ENCODE assay signal across 8 cellular contexts in the genomic region with DNA sequence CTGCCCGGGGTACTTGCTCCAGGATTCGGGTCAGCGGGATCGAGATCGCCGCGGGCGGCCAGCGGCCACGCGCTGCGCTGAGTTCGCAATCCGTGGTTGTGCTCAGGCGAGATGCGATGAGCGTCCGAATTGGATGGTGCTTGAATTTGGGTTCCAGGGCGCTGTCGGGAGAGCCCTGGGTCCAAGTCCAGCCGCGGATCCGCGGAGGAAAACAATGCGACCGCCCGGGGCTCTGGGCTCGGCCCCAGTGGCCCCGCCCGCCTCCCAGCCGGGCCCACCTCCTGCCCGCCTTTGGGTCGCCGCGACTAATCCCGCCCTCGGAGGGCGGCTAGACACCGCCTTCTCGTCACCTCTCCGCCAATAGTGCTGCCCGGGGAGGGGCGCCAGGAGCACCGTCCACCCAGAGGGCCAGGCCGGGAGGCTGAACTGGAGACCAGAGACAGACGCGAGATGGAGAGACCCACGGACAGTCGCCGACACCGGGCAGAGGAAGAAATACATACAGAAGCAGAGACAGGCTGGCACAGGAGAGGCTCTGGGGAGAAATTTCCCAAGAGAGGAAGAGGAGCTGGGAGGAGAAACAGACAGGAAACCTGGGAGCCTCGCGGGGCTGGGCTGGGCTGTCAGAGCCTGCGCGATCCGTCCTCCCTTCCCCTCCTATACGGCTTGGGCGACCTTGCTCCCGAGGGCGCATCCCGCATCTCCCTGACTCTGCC. TPM values are rescaled to one million over a fixed set of nuclear protein-coding genes. Genes with fewer than 3 reads are reported as not detected.
DNase-seq lines count a peak whose midpoint lies in the region; ATAC-seq and TF ChIP-seq lines count a peak whose summit lies in the region.

SEMA6C (minus strand) TSS at position 216 of the 716 bp plus-strand sequence. CDS start 4,010 bp downstream, outside the sequence.

- peak within 1 kb of the TSS; percentile 87 for H3K27ac Mint-ChIP-seq in T-helper 17 cell

- H3K36me3 Mint-ChIP-seq in T-helper 17 cell (ENCODE audit: low read depth) = peaks cover 2% of the 10 kb centered on the region

- peaks cover 24% of the 10 kb centered on the region for H3K4me1 Mint-ChIP-seq in T-helper 17 cell

- TF ChIP-seq POLR2A in GM15510 (IDR thresholded peaks at IDR 0.05; ENCODE audit: borderline replicate concordance, extremely low read depth, insufficient read length) (peak; percentile 24), prostate gland (IDR thresholded peaks at IDR 0.05) (peak; percentile 90)

- H3K36me3 ChIP-seq in left ventricle myocardium inferior (no peaks in the 10 kb centered on the region), prostate gland (no peaks in the 10 kb centered on the region)

- no peak for TF ChIP-seq CTCF in left ventricle myocardium inferior (IDR thresholded peaks at IDR 0.05; ENCODE audit: borderline replicate concordance)
- TF ChIP-seq CTCF in prostate gland (IDR thresholded peaks at IDR 0.05) = peak in 1 of 4 experiments; percentile 22

- DNase-seq in NCI-H1694 (lab: John Stamatoyannopoulos, UW) (peak; percentile 84), T-helper 17 cell (peak; percentile 75 to 84 (median 82)), anterior cingulate cortex (lab: John Stamatoyannopoulos, UW) (peak; percentile 54 to 98 (median 94)), left ventricle myocardium inferior (peak; percentile 96), prostate gland (ENCODE audit: low spot score) (peak; percentile 94), ureter (ENCODE audit: low spot score) (peak; percentile 95)

- no peaks in the 10 kb centered on the region for H3K27me3 Mint-ChIP-seq in T-helper 17 cell

- WGBS in prostate gland = under 1% methylated on average over 31 of the region's 61 CpGs

- H3K4me3 Mint-ChIP-seq in T-helper 17 cell = peak within 1 kb of the TSS; percentile 99

- ATAC-seq in HG02938 (IDR thresholded peaks at IDR 0.05; ENCODE audit: unreplicated experiment) = peak; percentile 95
- ATAC-seq in T-helper 17 cell = peak; percentile 100

- no peaks in the 10 kb centered on the region for H3K9me3 ChIP-seq in T-helper 17 cell (ENCODE audit: control insufficient read depth, low read length, poor library complexity, severe bottlenecking)
- no peaks in the 10 kb centered on the region for H3K9me3 ChIP-seq in left ventricle myocardium inferior (replicated peaks)
- no peaks in the 10 kb centered on the region for H3K9me3 ChIP-seq in prostate gland

- H3K27ac ChIP-seq in left ventricle myocardium inferior (replicated peaks) (peak within 1 kb of the TSS; percentile 92), prostate gland (peak within 1 kb of the TSS; percentile 59 to 68)

- intact Hi-C loops in left ventricle myocardium inferior (cut with micrococcal nuclease) (no loop called here), prostate gland (cut with DNase I) (loop anchor here (5.0 kb wide), 1 partner anchor 79 kb away; no protein-coding TSS in a partner anchor)

- H3K27me3 ChIP-seq in left ventricle myocardium inferior (ENCODE audit: low read depth) (no peaks in the 10 kb centered on the region), prostate gland (replicated peaks; ENCODE audit: insufficient read depth) (no peaks in the 10 kb centered on the region)

- H3K4me1 ChIP-seq in left ventricle myocardium inferior (peaks cover 60% of the 10 kb centered on the region), prostate gland (replicated peaks) (no peaks in the 10 kb centered on the region)

- H3K4me3 ChIP-seq in left ventricle myocardium inferior (peak within 1 kb of the TSS; percentile 90), prostate gland (peak within 1 kb of the TSS; percentile 62 to 75)

RNA-seq across cellular contexts. Expression of gene SEMA6C, which starts in this region (rescaled TPM):
- total RNA-seq in T-helper 17 cell = 10 to 100 TPM in 1 of 2 donors, 1 to 10 TPM in 1; 9.5 to 11.3 TPM
- 77.7 TPM for total RNA-seq in left ventricle myocardium inferior
- total RNA-seq in prostate gland = 100 to 1,000 TPM in 1 of 2 donors, 1 to 10 TPM in 1; 4.1 to 173 TPM
- 6.2 TPM for total RNA-seq in ureter

Comparison
In these comparisons a context has a peak if more than half of its experiments do, and no peak if none do; other contexts are left out.
1. Peak in every context shown above with its lines: DNase-seq, ATAC-seq, H3K4me3 ChIP-seq and H3K27ac ChIP-seq.